In the genomic region with DNA sequence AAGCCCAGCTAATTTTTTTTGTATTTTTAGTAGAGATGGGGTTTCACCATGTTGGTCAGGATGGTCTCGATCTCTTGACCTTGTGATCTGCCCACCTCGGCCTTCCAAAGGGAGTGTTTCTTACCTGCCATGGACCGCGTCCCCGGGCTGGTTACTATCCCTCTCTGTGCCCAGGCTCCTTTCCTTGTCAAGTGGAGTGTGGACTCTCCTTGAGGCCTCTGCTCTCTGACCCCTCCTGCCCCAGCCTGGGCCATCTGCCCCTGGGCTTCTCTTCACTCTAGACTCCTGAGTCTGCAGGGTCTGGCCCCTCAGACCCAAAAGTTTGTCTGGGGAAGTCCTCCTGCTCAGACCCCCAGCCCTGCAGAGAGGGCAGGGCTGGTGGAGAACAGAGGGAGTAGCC, we compare ENCODE assay signal across 1 cellular context.
TF ChIP-seq lines count a peak whose summit lies in the region.

No MANE protein-coding gene starts in this region.

TF ChIP-seq in HepG2, 621 proteins besides CTCF, POLR2A, EP300 and RAD21:
- TF ChIP-seq ZNF768 (CRISPR knock-in tag; IDR thresholded peaks at IDR 0.05) (peak; percentile 56; the same call in 1 of the 2 replicates), SPEN (CRISPR knock-in tag; IDR thresholded peaks at IDR 0.05; ENCODE audit: low read depth) (no peak)
